ENCODE assay signal across 8 cellular contexts in genomic region chr11:65606876-65607613, GRCh38. TPM values are rescaled to one million over a fixed set of nuclear protein-coding genes. Genes with fewer than 3 reads are reported as not detected.
A peak's percentile ranks its signal among the peaks of the same experiment; 100 is the strongest.
DNase-seq lines count a peak whose midpoint lies in the region; ATAC-seq and TF ChIP-seq lines count a peak whose summit lies in the region.

No MANE protein-coding gene starts in this region.

- H3K36me3 ChIP-seq in liver (ENCODE audit: control insufficient read depth in 4 of 4, insufficient read depth in 3 of 4, low read depth in 1 of 4, low read length in 3 of 4), result peaks cover 9 to 53% (median 25%) of the 10 kb centered on the region in 4 donors

- no peaks in the 10 kb centered on the region for H3K27me3 ChIP-seq in CD4-positive, alpha-beta T cell (ENCODE audit: control insufficient read depth, insufficient read depth, low read length)
- no peaks in the 10 kb centered on the region for H3K27me3 ChIP-seq in liver (ENCODE audit: control insufficient read depth in 4 of 4, insufficient read depth in 4 of 4, low read length in 3 of 4)

- no peak overlapping the region for H3K4me3 ChIP-seq in liver (ENCODE audit: low read depth in 1 of 3, low read length in 3 of 3)

- TF ChIP-seq CTCF in CD4-positive, alpha-beta T cell (IDR thresholded peaks at IDR 0.05), result no peak
- TF ChIP-seq CTCF in liver (IDR thresholded peaks at IDR 0.05; ENCODE audit: low read depth, low read length, missing input control), result no peak

- no peaks in the 10 kb centered on the region for H3K9me3 Mint-ChIP-seq in CD4-positive, alpha-beta T cell
- H3K9me3 Mint-ChIP-seq in effector memory CD8-positive, alpha-beta T cell, result no peaks in the 10 kb centered on the region

- TF ChIP-seq RAD21 in liver (IDR thresholded peaks at IDR 0.05), result no peak

- H3K4me1 ChIP-seq in liver (ENCODE audit: control insufficient read depth in 4 of 4, insufficient read depth in 4 of 4, low read length in 3 of 4), result peaks cover 6 to 33% (median 23%) of the 10 kb centered on the region in 4 donors

- CTCF ChIA-PET in CD4-positive, alpha-beta T cell (lab: Charles Lee), result interaction anchor here (0.7 kb wide), 1 partner anchor 13 kb away, joined by 3 read pairs; no protein-coding TSS in a partner anchor

- ATAC-seq in CD4-positive, alpha-beta T cell (ENCODE audit: poor library complexity), result peak; percentile 52
- ATAC-seq in effector memory CD8-positive, alpha-beta T cell (replicated peaks), result peak; percentile 67
- ATAC-seq in GM18873 (IDR thresholded peaks at IDR 0.05; ENCODE audit: low FRiP score, unreplicated experiment) (no peak), HG02970 (IDR thresholded peaks at IDR 0.05; ENCODE audit: low FRiP score, unreplicated experiment) (no peak)

- H3K9me3 ChIP-seq in CD4-positive, alpha-beta T cell (ENCODE audit: control insufficient read depth, low read length), result no peaks in the 10 kb centered on the region
- H3K9me3 ChIP-seq in liver (ENCODE audit: control insufficient read depth in 4 of 4, low read length in 3 of 4), result no peaks in the 10 kb centered on the region

- no peak overlapping the region for H3K4me3 Mint-ChIP-seq in CD4-positive, alpha-beta T cell
- H3K4me3 Mint-ChIP-seq in effector memory CD8-positive, alpha-beta T cell, result no peak overlapping the region

- H3K9ac ChIP-seq in liver (ENCODE audit: low read depth in 1 of 2, low read length in 2 of 2), result no peak overlapping the region

- POLR2A ChIA-PET in CD4-positive, alpha-beta T cell (lab: Charles Lee), result no interaction called here

- no peak overlapping the region for H3K27ac Mint-ChIP-seq in CD4-positive, alpha-beta T cell
- H3K27ac Mint-ChIP-seq in effector memory CD8-positive, alpha-beta T cell, result no peak overlapping the region

- H3K36me3 Mint-ChIP-seq in CD4-positive, alpha-beta T cell (ENCODE audit: low read depth), result peaks cover 79% of the 10 kb centered on the region
- H3K36me3 Mint-ChIP-seq in effector memory CD8-positive, alpha-beta T cell (ENCODE audit: insufficient read depth), result peaks cover 45% of the 10 kb centered on the region

- H3K27ac ChIP-seq in CD4-positive, alpha-beta T cell (ENCODE audit: low read depth, low read length), result no peak overlapping the region
- H3K27ac ChIP-seq in liver (ENCODE audit: low read depth in 1 of 2, low read length in 2 of 2), result peak overlapping the region; percentile 27 to 50

- 77% methylated on average over 67 of the region's 67 CpGs for WGBS in liver

- H3K4me1 Mint-ChIP-seq in CD4-positive, alpha-beta T cell (ENCODE audit: low read depth), result peaks cover 25% of the 10 kb centered on the region
- H3K4me1 Mint-ChIP-seq in effector memory CD8-positive, alpha-beta T cell (ENCODE audit: low read depth in 2 of 2), result peaks cover 19 to 25% of the 10 kb centered on the region in 2 donors

- no peaks in the 10 kb centered on the region for H3K27me3 Mint-ChIP-seq in CD4-positive, alpha-beta T cell
- no peaks in the 10 kb centered on the region for H3K27me3 Mint-ChIP-seq in effector memory CD8-positive, alpha-beta T cell

- no peak for DNase-seq in CD4-positive, alpha-beta T cell
- DNase-seq in NCI-H526 treated with DMSO at 0.1 percent for 48 hours (lab: John Stamatoyannopoulos, UW) (peak; percentile 25), stromal cell of bone marrow (ENCODE audit: low read depth) (peak; percentile 87), NCI-H774 (lab: John Stamatoyannopoulos, UW) (no peak)
- DNase-seq in effector memory CD8-positive, alpha-beta T cell, result no peak

- intact Hi-C loops in CD4-positive, alpha-beta T cell (cut with DNase I, micrococcal nuclease), result no loop called here

TF ChIP-seq in liver, 16 proteins besides CTCF, POLR2A, EP300 and RAD21:
- TF ChIP-seq REST (IDR thresholded peaks at IDR 0.05) (no peak), HNF4A (conservative IDR thresholded peaks at IDR 0.05) (no peak), YY1 (IDR thresholded peaks at IDR 0.05) (no peak), RXRA (IDR thresholded peaks at IDR 0.05) (no peak), ATF3 (IDR thresholded peaks at IDR 0.05) (no peak), SP1 (IDR thresholded peaks at IDR 0.05) (no peak), EGR1 (IDR thresholded peaks at IDR 0.05; ENCODE audit: low read depth in 2 of 2) (no peak), HNF4G (IDR thresholded peaks at IDR 0.05) (no peak), JUND (IDR thresholded peaks at IDR 0.05) (no peak), MAX (IDR thresholded peaks at IDR 0.05) (no peak), GABPA (IDR thresholded peaks at IDR 0.05 in 1 of 2, conservative IDR thresholded peaks at IDR 0.05 in 1 of 2) (no peak), FOXA1 (IDR thresholded peaks at IDR 0.05) (no peak), TAF1 (conservative IDR thresholded peaks at IDR 0.05) (no peak), NR2F2 (IDR thresholded peaks at IDR 0.05) (no peak), FOXA2 (IDR thresholded peaks at IDR 0.05) (no peak), ZBTB33 (IDR thresholded peaks at IDR 0.05) (no peak)

RNA-seq across cellular contexts. Expression of gene MAP3K11, which starts 7.0 kb away (rescaled TPM):
- total RNA-seq in CD4-positive, alpha-beta T cell, result 10 to 100 TPM; 45.2 to 45.8 TPM
- 10 to 100 TPM; 23.7 to 49.3 TPM for total RNA-seq in liver
- polyA plus RNA-seq in liver, result 10 to 100 TPM; 22.9 to 49.7 TPM

RNA-seq across cellular contexts. Expression of gene PCNX3, which starts 8.5 kb away (rescaled TPM):
- 10 to 100 TPM; 37.3 to 40.5 TPM for total RNA-seq in CD4-positive, alpha-beta T cell
- 10 to 100 TPM; 11.5 to 13.4 TPM for total RNA-seq in liver
- 10 to 100 TPM in 1 of 2 donors, 1 to 10 TPM in 1; 4.7 to 12.8 TPM for polyA plus RNA-seq in liver

RNA-seq across cellular contexts. Expression of gene KCNK7, which starts 11.4 kb away (rescaled TPM):
- 1 to 10 TPM; 4.9 to 5.0 TPM for total RNA-seq in CD4-positive, alpha-beta T cell
- total RNA-seq in liver, result under 1 TPM; 0.14 to 0.17 TPM
- polyA plus RNA-seq in liver, result under 1 TPM; 0.32 TPM

RNA-seq across cellular contexts. Expression of gene SIPA1, which starts 30.9 kb away (rescaled TPM):
- total RNA-seq in CD4-positive, alpha-beta T cell, result 100 to 1,000 TPM; 272 to 298 TPM
- 10 to 100 TPM; 15.4 to 34.9 TPM for total RNA-seq in liver
- 10 to 100 TPM; 16.1 to 29.5 TPM for polyA plus RNA-seq in liver

RNA-seq across cellular contexts. Expression of gene EHBP1L1, which starts 31.2 kb away (rescaled TPM):
- 10 to 100 TPM; 82.6 to 88.5 TPM for total RNA-seq in CD4-positive, alpha-beta T cell
- 100 to 1,000 TPM in 1 of 2 donors, 10 to 100 TPM in 1; 13.6 to 120 TPM for total RNA-seq in liver
- 1 to 10 TPM; 1.1 to 6.5 TPM for polyA plus RNA-seq in liver

Comparison
In these comparisons a context has a peak if more than half of its experiments do, and no peak if none do; other contexts are left out.
1. ATAC-seq: peak in CD4-positive, alpha-beta T cell (single experiment) and effector memory CD8-positive, alpha-beta T cell (single experiment); none in GM18873 (single experiment) and HG02970 (single experiment).
2. DNase-seq: peak in NCI-H526 treated with DMSO at 0.1 percent for 48 hours (single experiment) and stromal cell of bone marrow (single experiment); none in CD4-positive, alpha-beta T cell (0 of 10), effector memory CD8-positive, alpha-beta T cell (0 of 3) and NCI-H774 (single experiment).
3. RNA of gene KCNK7, which starts 11.4 kb away (total RNA-seq): 4.9 to 5.0 TPM in CD4-positive, alpha-beta T cell; 0.14 to 0.17 TPM in liver; every median in the first group is over 4 times any median in the second.